ENCODE assay signal across 1 cellular context in the genomic region with DNA sequence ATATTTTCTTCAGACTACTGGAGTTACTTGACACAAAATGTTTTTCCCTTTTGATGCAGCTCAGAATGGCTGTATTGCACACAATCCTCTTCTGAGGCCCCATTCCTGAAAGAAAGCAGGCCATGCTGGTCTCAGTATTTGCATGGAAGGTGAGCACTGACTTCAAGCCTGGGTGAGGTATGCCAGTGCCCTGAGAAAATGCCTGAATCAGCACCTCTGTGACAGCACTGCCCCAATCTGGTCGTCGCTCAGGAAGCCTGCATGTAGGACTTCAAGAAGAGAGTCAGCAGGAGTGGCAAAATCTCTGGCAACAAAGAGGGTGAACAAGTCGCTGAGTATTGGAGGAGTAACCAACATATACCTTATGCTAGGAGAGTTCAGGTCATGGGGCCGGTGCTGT.
TF ChIP-seq lines count a peak whose summit lies in the region.

No MANE protein-coding gene starts in this region.

TF ChIP-seq in IMR-90, 13 proteins besides CTCF, POLR2A, EP300 and RAD21:
- TF ChIP-seq SMC3 (IDR thresholded peaks at IDR 0.05; ENCODE audit: low read depth, low read length) (no peak), RCOR1 (IDR thresholded peaks at IDR 0.05; ENCODE audit: insufficient replicate concordance, low read length) (no peak), BHLHE40 (IDR thresholded peaks at IDR 0.05; ENCODE audit: low read depth, low read length) (no peak), MAFK (IDR thresholded peaks at IDR 0.05; ENCODE audit: low read depth, low read length) (no peak), FOS (IDR thresholded peaks at IDR 0.05; ENCODE audit: low read depth, low read length) (no peak), RFX5 (IDR thresholded peaks at IDR 0.05; ENCODE audit: low read depth, low read length) (no peak), MXI1 (IDR thresholded peaks at IDR 0.05; ENCODE audit: borderline replicate concordance, low read depth, low read length) (no peak), CEBPB (IDR thresholded peaks at IDR 0.05; ENCODE audit: low read depth, low read length) (no peak), NFE2L2 (IDR thresholded peaks at IDR 0.05; ENCODE audit: low read depth, low read length) (no peak), MAZ (IDR thresholded peaks at IDR 0.05; ENCODE audit: borderline replicate concordance, low read depth, low read length) (no peak), CHD1 (IDR thresholded peaks at IDR 0.05; ENCODE audit: low read depth, low read length) (no peak)
- TF ChIP-seq, protein P1, sequence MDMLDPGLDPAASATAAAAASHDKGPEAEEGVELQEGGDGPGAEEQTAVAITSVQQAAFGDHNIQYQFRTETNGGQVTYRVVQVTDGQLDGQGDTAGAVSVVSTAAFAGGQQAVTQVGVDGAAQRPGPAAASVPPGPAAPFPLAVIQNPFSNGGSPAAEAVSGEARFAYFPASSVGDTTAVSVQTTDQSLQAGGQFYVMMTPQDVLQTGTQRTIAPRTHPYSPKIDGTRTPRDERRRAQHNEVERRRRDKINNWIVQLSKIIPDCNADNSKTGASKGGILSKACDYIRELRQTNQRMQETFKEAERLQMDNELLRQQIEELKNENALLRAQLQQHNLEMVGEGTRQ (IDR thresholded peaks at IDR 0.05; ENCODE audit: low read depth, low read length), result no peak
- TF ChIP-seq, protein P2, sequence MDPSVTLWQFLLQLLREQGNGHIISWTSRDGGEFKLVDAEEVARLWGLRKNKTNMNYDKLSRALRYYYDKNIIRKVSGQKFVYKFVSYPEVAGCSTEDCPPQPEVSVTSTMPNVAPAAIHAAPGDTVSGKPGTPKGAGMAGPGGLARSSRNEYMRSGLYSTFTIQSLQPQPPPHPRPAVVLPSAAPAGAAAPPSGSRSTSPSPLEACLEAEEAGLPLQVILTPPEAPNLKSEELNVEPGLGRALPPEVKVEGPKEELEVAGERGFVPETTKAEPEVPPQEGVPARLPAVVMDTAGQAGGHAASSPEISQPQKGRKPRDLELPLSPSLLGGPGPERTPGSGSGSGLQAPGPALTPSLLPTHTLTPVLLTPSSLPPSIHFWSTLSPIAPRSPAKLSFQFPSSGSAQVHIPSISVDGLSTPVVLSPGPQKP (IDR thresholded peaks at IDR 0.05; ENCODE audit: borderline replicate concordance, low read depth, low read length), result no peak
